ENCODE assay signal across 8 cellular contexts in genomic region chr2:219161097-219161496, GRCh38. TPM values are rescaled to one million over a fixed set of nuclear protein-coding genes. Genes with fewer than 3 reads are reported as not detected.
DNase-seq lines count a peak whose midpoint lies in the region; ATAC-seq and TF ChIP-seq lines count a peak whose summit lies in the region.

No MANE protein-coding gene starts in this region.

- DNase-seq in right cardiac atrium (no peak), Right ventricle myocardium superior (no peak), breast epithelium (ENCODE audit: low spot score in 2 of 2) (no peak), NCI-H345 treated with DMSO at 0.1 percent for 48 hours (lab: John Stamatoyannopoulos, UW; ENCODE audit: unreplicated experiment) (no peak), globus pallidus (ENCODE audit: low spot score) (no peak)
- DNase-seq in stimulated activated naive CD4-positive, alpha-beta T cell (lab: John Stamatoyannopoulos, UW), result no peak

- H3K27me3 ChIP-seq in right cardiac atrium (ENCODE audit: control insufficient read depth, insufficient read depth), result no peaks in the 10 kb centered on the region
- H3K27me3 ChIP-seq in breast epithelium, result no peaks in the 10 kb centered on the region
- no peaks in the 10 kb centered on the region for H3K27me3 ChIP-seq in mucosa of rectum (ENCODE audit: control insufficient read depth in 2 of 2, insufficient read depth in 2 of 2, low read length in 2 of 2)

- TF ChIP-seq CTCF in breast epithelium (IDR thresholded peaks at IDR 0.05), result no peak

- TF ChIP-seq POLR2A in breast epithelium (IDR thresholded peaks at IDR 0.05), result no peak

- H3K9me3 ChIP-seq in right cardiac atrium (ENCODE audit: control insufficient read depth, low read length) (no peaks in the 10 kb centered on the region), breast epithelium (no peaks in the 10 kb centered on the region), mucosa of rectum (ENCODE audit: control insufficient read depth in 2 of 2, low read length in 2 of 2) (no peaks in the 10 kb centered on the region)

- H3K4me1 ChIP-seq in right cardiac atrium (ENCODE audit: control insufficient read depth, insufficient read depth, low read length), result peaks cover 3% of the 10 kb centered on the region
- no peaks in the 10 kb centered on the region for H3K4me1 ChIP-seq in breast epithelium
- H3K4me1 ChIP-seq in mucosa of rectum (ENCODE audit: control insufficient read depth in 2 of 2, insufficient read depth in 2 of 2, low read length in 2 of 2), result peaks cover 8 to 10% of the 10 kb centered on the region in 2 donors

- peak overlapping the region; percentile 98 for H3K27ac ChIP-seq in right cardiac atrium (ENCODE audit: low read length)
- H3K27ac ChIP-seq in breast epithelium, result peak overlapping the region; percentile 88 to 95
- peak overlapping the region; percentile 92 to 94 for H3K27ac ChIP-seq in mucosa of rectum (ENCODE audit: low read depth in 2 of 2, low read length in 2 of 2)

- peak overlapping the region in 1 of 2 donors; percentile 89 for H3K9ac ChIP-seq in mucosa of rectum (ENCODE audit: low read depth in 1 of 2, low read length in 2 of 2)

- ATAC-seq in right cardiac atrium (no peak), Right ventricle myocardium superior (ENCODE audit: poor library complexity) (no peak), HG03521 (IDR thresholded peaks at IDR 0.05; ENCODE audit: unreplicated experiment) (no peak)

- intact Hi-C loops in right cardiac atrium (cut with DNase I), result loop anchor here in 3 of 4 donors (2.0 to 10.0 kb wide), 3 partner anchors 134 to 136 kb away; no protein-coding TSS in a partner anchor
- intact Hi-C loops in Right ventricle myocardium superior (cut with DNase I), result loop anchor here (2.0 to 5.0 kb wide), 2 partner anchors 138 to 226 kb away; partner anchors contain the start of gene DNPEP
- intact Hi-C loops in breast epithelium (cut with DNase I; ENCODE audit: low total_unique reads), result no loop called here

- H3K4me3 ChIP-seq in right cardiac atrium (ENCODE audit: low read length) (peak overlapping the region; percentile 61), breast epithelium (peak overlapping the region; percentile 67 to 86 (median 72)), mucosa of rectum (ENCODE audit: low read length in 2 of 2) (peak overlapping the region; percentile 83 to 86)

- no peaks in the 10 kb centered on the region for H3K36me3 ChIP-seq in breast epithelium
- H3K36me3 ChIP-seq in mucosa of rectum (ENCODE audit: control insufficient read depth in 2 of 2, insufficient read depth in 2 of 2, low read length in 2 of 2), result peaks cover 9 to 12% of the 10 kb centered on the region in 2 donors

- 70% methylated on average over 4 of the region's 4 CpGs for WGBS in right cardiac atrium

RNA-seq across cellular contexts. Expression of gene NHEJ1, which starts 0.5 kb away (rescaled TPM):
- total RNA-seq in right cardiac atrium (1 to 10 TPM; 5.4 to 9.4 (median 9.2) TPM), Right ventricle myocardium superior (7.5 TPM), breast epithelium (10 to 100 TPM; 13.4 to 19.8 (median 17.6) TPM)
- 5.6 TPM for polyA plus RNA-seq in right cardiac atrium

RNA-seq across cellular contexts. Expression of gene SLC23A3, which starts 8.7 kb away (rescaled TPM):
- total RNA-seq in right cardiac atrium (under 1 TPM; 0.56 to 0.95 (median 0.57) TPM), Right ventricle myocardium superior (1.4 TPM), breast epithelium (1 to 10 TPM in 2 of 3 donors, under 1 TPM in 1; 0.48 to 3.4 (median 2.0) TPM)
- polyA plus RNA-seq in right cardiac atrium, result 0.59 TPM

RNA-seq across cellular contexts. Expression of gene CNPPD1, which starts 15.6 kb away (rescaled TPM):
- total RNA-seq in right cardiac atrium (10 to 100 TPM; 40.0 to 53.1 (median 48.5) TPM), Right ventricle myocardium superior (69.3 TPM), breast epithelium (10 to 100 TPM; 37.0 to 60.3 (median 37.2) TPM)
- 41.8 TPM for polyA plus RNA-seq in right cardiac atrium

RNA-seq across cellular contexts. Expression of gene RETREG2, which starts 17.0 kb away (rescaled TPM):
- total RNA-seq in right cardiac atrium, result 10 to 100 TPM; 35.2 to 47.3 (median 40.2) TPM
- 22.0 TPM for polyA plus RNA-seq in right cardiac atrium
- total RNA-seq in Right ventricle myocardium superior, result 36.8 TPM
- 10 to 100 TPM; 58.7 to 79.7 (median 66.3) TPM for total RNA-seq in breast epithelium

RNA-seq across cellular contexts. Expression of gene ZFAND2B, which starts 45.5 kb away (rescaled TPM):
- total RNA-seq in right cardiac atrium (10 to 100 TPM; 21.8 to 28.9 (median 22.8) TPM), Right ventricle myocardium superior (21.3 TPM), breast epithelium (10 to 100 TPM; 43.6 to 52.0 (median 45.0) TPM)
- 23.9 TPM for polyA plus RNA-seq in right cardiac atrium
